Comparison of ENCODE assay signal across 8 cellular contexts in the genomic region with DNA sequence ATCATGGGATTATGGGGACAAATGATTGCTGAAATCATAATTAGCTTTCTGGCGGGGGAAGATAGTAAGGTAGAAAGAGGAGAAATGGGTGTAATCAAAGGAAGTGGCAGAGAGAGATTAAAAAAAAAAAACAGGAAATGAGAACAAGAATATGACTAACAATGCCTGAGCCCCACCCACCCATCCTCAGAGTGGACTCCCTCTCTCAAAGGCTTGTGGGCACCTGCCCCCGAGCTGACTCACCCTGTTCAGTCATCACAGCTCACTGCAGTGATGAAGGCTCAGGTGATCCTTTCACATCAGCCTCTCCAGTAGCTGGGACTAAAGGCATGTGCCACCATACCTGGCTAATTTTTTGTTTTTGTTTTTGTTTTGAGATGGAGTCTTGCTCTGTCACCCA. TPM values are rescaled to one million over a fixed set of nuclear protein-coding genes. Genes with fewer than 3 reads are reported as not detected.
DNase-seq lines count a peak whose midpoint lies in the region; ATAC-seq and TF ChIP-seq lines count a peak whose summit lies in the region.

No MANE protein-coding gene starts in this region.

- H3K27me3 ChIP-seq in Panc1 (ENCODE audit: control insufficient read depth, insufficient read depth, low read length): no peaks in the 10 kb centered on the region

- no peaks in the 10 kb centered on the region for H3K9me3 ChIP-seq in Panc1 (ENCODE audit: control insufficient read depth, insufficient read depth, low read depth, low read length)

- no TSS peak for BruUV-seq in Panc1 (replicated peaks; lab: Mats Ljungman, UMichigan)

- H3K27ac ChIP-seq in Panc1 (ENCODE audit: low read length): no peak overlapping the region

- DNase-seq in AG08396 (ENCODE audit: low spot score) (peak; percentile 72), Panc1 (ENCODE audit: low read depth, low spot score) (peak; percentile 79), activated T-helper 1 cell treated with Interleukin-2 at 50 U/mL for 16 hours (ENCODE audit: low read depth) (peak; percentile 84), head of caudate nucleus (peak in 41 of 42 donors; percentile 21 to 91 (median 60)), NCI-H526 (lab: John Stamatoyannopoulos, UW) (no peak)
- peak; percentile 77 to 88 for DNase-seq in stimulated activated CD4-positive, alpha-beta T cell treated with anti-CD3 and anti-CD28 coated beads, Interleukin-4, amount 100 ng/mL, for 48 hours (ENCODE audit: low read depth in 2 of 2)

- no peak overlapping the region for H3K4me3 ChIP-seq in Panc1 (ENCODE audit: low read depth in 2 of 2, low read length in 2 of 2)

- no peaks in the 10 kb centered on the region; the same call in 1 of the 2 replicates for H3K36me3 ChIP-seq in Panc1 (ENCODE audit: control insufficient read depth, insufficient read depth, low read length)

- POLR2A ChIA-PET in Panc1 (lab: Charles Lee): no interaction called here

- peaks cover 2% of the 10 kb centered on the region; the same call in 1 of the 2 replicates for H3K4me1 ChIP-seq in Panc1 (ENCODE audit: control insufficient read depth, insufficient read depth, low read length)

- intact Hi-C loops in Panc1 (cut with micrococcal nuclease; ENCODE audit: unreplicated experiment) (no loop called here), head of caudate nucleus (cut with DNase I) (no loop called here)

- CTCF ChIA-PET in Panc1 (lab: Charles Lee): no interaction called here

- in situ Hi-C loops in Panc1 (cut with HindIII; ENCODE audit: low pct_unique_long_range_greater_than_20kb, low sequenced_read_pairs): no loop called here

- no peak for TF ChIP-seq CTCF in Panc1 (IDR thresholded peaks at IDR 0.05)

- peak; percentile 91 for ATAC-seq in GM19035 (IDR thresholded peaks at IDR 0.05; ENCODE audit: unreplicated experiment)
- ATAC-seq in HG03135 (IDR thresholded peaks at IDR 0.05; ENCODE audit: unreplicated experiment): peak; percentile 96
- ATAC-seq in Panc1: peak; percentile 82

RNA-seq across cellular contexts. Expression of a gene that starts 26.4 kb away (rescaled TPM):
- 939 TPM for total RNA-seq in Panc1 (2021; ENCODE audit: unreplicated experiment)
- polyA plus RNA-seq in Panc1 (2012; ENCODE audit: insufficient read length): 1,185 TPM

RNA-seq across cellular contexts. Expression of a gene that starts 50.8 kb away (rescaled TPM):
- total RNA-seq in Panc1 (2021; ENCODE audit: unreplicated experiment): 26.8 TPM
- polyA plus RNA-seq in Panc1 (2012; ENCODE audit: insufficient read length): 28.7 TPM

Comparison
In these comparisons a context has a peak if more than half of its experiments do, and no peak if none do; other contexts are left out.
1. DNase-seq: peak in AG08396 (single experiment), Panc1 (single experiment), activated T-helper 1 cell treated with Interleukin-2 at 50 U/mL for 16 hours (single experiment), head of caudate nucleus (41 of 42) and stimulated activated CD4-positive, alpha-beta T cell treated with anti-CD3 and anti-CD28 coated beads, Interleukin-4, amount 100 ng/mL, for 48 hours (2 of 2); none in NCI-H526 (0 of 2).
2. Peak in every context shown above with its lines, with median percentiles within 50 percentile points of each other: ATAC-seq.